ENCODE assay signal across 9 cellular contexts in the genomic region with DNA sequence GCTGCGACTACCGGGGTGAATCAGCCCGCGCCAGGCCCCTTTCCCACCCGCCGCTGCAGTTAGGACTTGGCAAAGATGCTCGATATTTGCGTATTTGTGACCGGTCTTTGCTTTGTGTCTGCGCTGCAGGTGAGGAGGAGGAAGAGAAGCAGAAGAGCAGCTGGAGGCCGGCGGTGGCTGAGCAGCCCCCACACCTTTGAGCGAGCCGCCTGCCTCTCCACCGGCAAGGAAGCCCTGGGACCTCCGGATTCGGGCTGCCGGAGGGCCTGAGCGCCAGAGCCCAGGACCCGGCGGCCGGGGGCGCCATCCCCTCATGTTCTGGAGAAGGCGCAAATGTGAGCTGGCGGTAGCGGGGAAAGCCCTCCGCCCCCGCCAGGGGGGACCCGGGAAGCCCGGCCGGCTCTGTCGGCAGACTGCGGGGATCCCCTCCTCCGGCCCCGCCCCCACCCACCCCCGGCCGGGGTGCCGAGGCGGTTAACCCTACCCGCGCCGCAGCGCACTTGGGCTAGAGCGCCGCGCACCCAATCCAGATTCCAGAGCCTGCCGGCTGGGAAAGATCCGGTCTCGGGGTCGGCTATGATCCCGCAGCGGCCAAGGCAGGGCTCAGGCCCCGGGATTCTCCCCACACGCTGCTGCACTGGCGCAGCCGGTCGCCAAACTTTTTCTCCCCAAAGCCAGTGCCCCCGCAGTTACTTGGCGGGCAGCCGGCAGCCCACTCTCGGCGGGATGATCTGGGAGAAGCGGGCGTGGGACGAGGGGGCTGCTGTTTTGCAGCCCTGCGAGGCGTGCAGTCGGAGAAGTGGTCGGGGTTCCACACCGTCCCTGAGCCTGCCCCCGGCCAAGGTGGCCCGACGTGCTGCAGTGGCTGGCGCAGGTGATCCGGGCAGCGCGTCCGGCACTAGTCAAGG. TPM values are rescaled to one million over a fixed set of nuclear protein-coding genes. Genes with fewer than 3 reads are reported as not detected.
DNase-seq lines count a peak whose midpoint lies in the region; ATAC-seq and TF ChIP-seq lines count a peak whose summit lies in the region.
"Had no signal": no experiment of that assay in that cellular context is flagged by ENCODE, and none has a peak within 500 bp of the region (broad histone marks: within the 10 kb centered on the region; RNA-seq: fewer than 3 reads in every experiment).

No MANE protein-coding gene starts in this region.

- no peaks in the 10 kb centered on the region for H3K36me3 Mint-ChIP-seq in activated CD4-positive, alpha-beta T cell treated with anti-CD3 and anti-CD28 coated beads for 36 hours (ENCODE audit: low read depth)
- peaks cover 4% of the 10 kb centered on the region for H3K36me3 Mint-ChIP-seq in activated CD4-positive, alpha-beta T cell treated with anti-CD3 and anti-CD28 coated beads, Interleukin-2, amount 10 ng/mL, durations not matched to agents 7 days and 5 days (ENCODE audit: low read depth)
- H3K36me3 Mint-ChIP-seq: CD4-positive, CD25-positive, alpha-beta regulatory T cell had no signal

- no peaks in the 10 kb centered on the region for H3K36me3 ChIP-seq in heart left ventricle
- H3K36me3 ChIP-seq in prostate gland: no peaks in the 10 kb centered on the region

- H3K27ac ChIP-seq in heart left ventricle (peak overlapping the region in 10 of 12 donors; percentile 45 to 80 (median 70)), prostate gland (peak overlapping the region; percentile 58 to 73)

- WGBS in heart left ventricle, 4 donors: 0 to 1% (median 1%) methylated on average over 40 to 78 of the region's 78 CpGs
- WGBS in prostate gland: under 1% methylated on average over 76 of the region's 78 CpGs

- peaks cover 0 to 60% (median 16%) of the 10 kb centered on the region in 9 donors for H3K27me3 ChIP-seq in heart left ventricle
- H3K27me3 ChIP-seq in prostate gland (replicated peaks; ENCODE audit: insufficient read depth): no peaks in the 10 kb centered on the region

- intact Hi-C loops in activated CD4-positive, alpha-beta T cell treated with anti-CD3 and anti-CD28 coated beads for 36 hours (cut with DNase I, micrococcal nuclease): no loop called here
- intact Hi-C loops in heart left ventricle (cut with DNase I): loop anchor here in 7 of 10 donors (2.0 to 10.0 kb wide), 5 partner anchors 84 to 259 kb away; no protein-coding TSS in a partner anchor
- intact Hi-C loops in prostate gland (cut with DNase I): no loop called here

- TF ChIP-seq POLR2A in heart left ventricle (IDR thresholded peaks at IDR 0.05) (no peak), prostate gland (IDR thresholded peaks at IDR 0.05) (no peak)

- H3K4me1 ChIP-seq in heart left ventricle (peaks cover 0 to 38% (median 15%) of the 10 kb centered on the region in 12 donors), prostate gland (replicated peaks) (no peaks in the 10 kb centered on the region)

- ATAC-seq in activated CD4-positive, alpha-beta T cell treated with anti-CD3 and anti-CD28 coated beads for 36 hours: no peak
- ATAC-seq in HG03139 (IDR thresholded peaks at IDR 0.05; ENCODE audit: unreplicated experiment) (peak; percentile 35), heart left ventricle (peak; percentile 15 to 57 (median 54))

- H3K4me3 Mint-ChIP-seq in activated CD4-positive, alpha-beta T cell treated with anti-CD3 and anti-CD28 coated beads for 36 hours: no peak overlapping the region
- H3K4me3 Mint-ChIP-seq in activated CD4-positive, alpha-beta T cell treated with anti-CD3 and anti-CD28 coated beads, Interleukin-2, amount 10 ng/mL, durations not matched to agents 7 days and 5 days: no peak overlapping the region
- H3K4me3 Mint-ChIP-seq: CD4-positive, CD25-positive, alpha-beta regulatory T cell had no signal

- H3K4me1 Mint-ChIP-seq in activated CD4-positive, alpha-beta T cell treated with anti-CD3 and anti-CD28 coated beads for 36 hours: peaks cover 4% of the 10 kb centered on the region
- H3K4me1 Mint-ChIP-seq in activated CD4-positive, alpha-beta T cell treated with anti-CD3 and anti-CD28 coated beads, Interleukin-2, amount 10 ng/mL, durations not matched to agents 7 days and 5 days: peaks cover 2% of the 10 kb centered on the region

- DNase-seq in activated CD4-positive, alpha-beta T cell treated with anti-CD3 and anti-CD28 coated beads for 36 hours: peak; percentile 51
- DNase-seq in activated CD4-positive, alpha-beta T cell treated with anti-CD3 and anti-CD28 coated beads, Interleukin-2, amount 10 ng/mL, durations not matched to agents 7 days and 5 days: no peak
- peak; percentile 37 for DNase-seq in SKM-1 treated with dmso at 0.1 percent for 144 hours (lab: John Stamatoyannopoulos, UW; ENCODE audit: unreplicated experiment)
- DNase-seq in heart left ventricle: peak; percentile 33 to 64 (median 37)
- peak; percentile 52 for DNase-seq in prostate gland (ENCODE audit: low spot score)
- DNase-seq in Kasumi-1 (lab: John Stamatoyannopoulos, UW): no peak
- no peak for DNase-seq in NCI-H524 treated with DMSO at 0.1 percent for 48 hours (lab: John Stamatoyannopoulos, UW)

- no peaks in the 10 kb centered on the region for H3K9me3 Mint-ChIP-seq in activated CD4-positive, alpha-beta T cell treated with anti-CD3 and anti-CD28 coated beads for 36 hours (ENCODE audit: low read depth)
- no peaks in the 10 kb centered on the region for H3K9me3 Mint-ChIP-seq in activated CD4-positive, alpha-beta T cell treated with anti-CD3 and anti-CD28 coated beads, Interleukin-2, amount 10 ng/mL, durations not matched to agents 7 days and 5 days

- TF ChIP-seq CTCF in heart left ventricle (IDR thresholded peaks at IDR 0.05) (peak in 11 of 12 donors; percentile 12 to 57 (median 27)), prostate gland (IDR thresholded peaks at IDR 0.05) (peak in 3 of 4 experiments; percentile 17 to 48 (median 26))

- H3K27me3 Mint-ChIP-seq in activated CD4-positive, alpha-beta T cell treated with anti-CD3 and anti-CD28 coated beads for 36 hours: peaks cover 38% of the 10 kb centered on the region
- peaks cover 53% of the 10 kb centered on the region for H3K27me3 Mint-ChIP-seq in activated CD4-positive, alpha-beta T cell treated with anti-CD3 and anti-CD28 coated beads, Interleukin-2, amount 10 ng/mL, durations not matched to agents 7 days and 5 days

- CTCF ChIA-PET in activated CD4-positive, alpha-beta T cell treated with anti-CD3 and anti-CD28 coated beads for 36 hours (lab: Charles Lee): no interaction called here
- CTCF ChIA-PET in activated CD4-positive, alpha-beta T cell treated with anti-CD3 and anti-CD28 coated beads, Interleukin-2, amount 10 ng/mL, durations not matched to agents 7 days and 5 days (lab: Charles Lee): no interaction called here

- H3K9me3 ChIP-seq in heart left ventricle (no peaks in the 10 kb centered on the region), prostate gland (no peaks in the 10 kb centered on the region)

- no peak overlapping the region for H3K27ac Mint-ChIP-seq in activated CD4-positive, alpha-beta T cell treated with anti-CD3 and anti-CD28 coated beads for 36 hours
- H3K27ac Mint-ChIP-seq in activated CD4-positive, alpha-beta T cell treated with anti-CD3 and anti-CD28 coated beads, Interleukin-2, amount 10 ng/mL, durations not matched to agents 7 days and 5 days: no peak overlapping the region
- H3K27ac Mint-ChIP-seq: CD4-positive, CD25-positive, alpha-beta regulatory T cell had no signal

- H3K4me3 ChIP-seq in heart left ventricle (peak overlapping the region; percentile 51 to 95 (median 72)), prostate gland (peak overlapping the region; percentile 42 to 61)

- POLR2A ChIA-PET in activated CD4-positive, alpha-beta T cell treated with anti-CD3 and anti-CD28 coated beads for 36 hours (lab: Charles Lee): no interaction called here
- POLR2A ChIA-PET in activated CD4-positive, alpha-beta T cell treated with anti-CD3 and anti-CD28 coated beads, Interleukin-2, amount 10 ng/mL, durations not matched to agents 7 days and 5 days (lab: Charles Lee): no interaction called here

RNA-seq across cellular contexts. Expression of a gene that starts 0.8 kb away (rescaled TPM):
- not detected for total RNA-seq in activated CD4-positive, alpha-beta T cell treated with anti-CD3 and anti-CD28 coated beads for 36 hours
- total RNA-seq in activated CD4-positive, alpha-beta T cell treated with anti-CD3 and anti-CD28 coated beads, Interleukin-2, amount 10 ng/mL, durations not matched to agents 7 days and 5 days: not detected
- total RNA-seq in heart left ventricle: 10 to 100 TPM in 2 of 9 donors, 1 to 10 TPM in 7; 4.7 to 11.6 (median 6.7) TPM
- 1 to 10 TPM; 1.2 to 9.6 TPM for polyA plus RNA-seq in heart left ventricle
- 10 to 100 TPM; 13.9 to 15.3 TPM for total RNA-seq in prostate gland
- total RNA-seq: CD4-positive, CD25-positive, alpha-beta regulatory T cell had no signal
- polyA plus RNA-seq: CD4-positive, CD25-positive, alpha-beta regulatory T cell had no signal

Comparison
In these comparisons a context has a peak if more than half of its experiments do, and no peak if none do; other contexts are left out.
1. DNase-seq: peak in activated CD4-positive, alpha-beta T cell treated with anti-CD3 and anti-CD28 coated beads for 36 hours (single experiment), SKM-1 treated with dmso at 0.1 percent for 144 hours (single experiment), heart left ventricle (5 of 5) and prostate gland (single experiment); none in activated CD4-positive, alpha-beta T cell treated with anti-CD3 and anti-CD28 coated beads, Interleukin-2, amount 10 ng/mL, durations not matched to agents 7 days and 5 days (single experiment), Kasumi-1 (0 of 2) and NCI-H524 treated with DMSO at 0.1 percent for 48 hours (single experiment).
2. RNA of a gene that starts 0.8 kb away (total RNA-seq): 13.9 to 15.3 TPM in prostate gland and 4.7 to 11.6 TPM in heart left ventricle; not detected in activated CD4-positive, alpha-beta T cell treated with anti-CD3 and anti-CD28 coated beads for 36 hours and not detected in activated CD4-positive, alpha-beta T cell treated with anti-CD3 and anti-CD28 coated beads, Interleukin-2, amount 10 ng/mL, durations not matched to agents 7 days and 5 days; every median in the first group is over 4 times any median in the second.
3. intact Hi-C loops: an anchor here in heart left ventricle (2.0 to 10.0 kb wide); none called in activated CD4-positive, alpha-beta T cell treated with anti-CD3 and anti-CD28 coated beads for 36 hours and prostate gland.